1 cellular context compared by ENCODE assay signal in the genomic region with DNA sequence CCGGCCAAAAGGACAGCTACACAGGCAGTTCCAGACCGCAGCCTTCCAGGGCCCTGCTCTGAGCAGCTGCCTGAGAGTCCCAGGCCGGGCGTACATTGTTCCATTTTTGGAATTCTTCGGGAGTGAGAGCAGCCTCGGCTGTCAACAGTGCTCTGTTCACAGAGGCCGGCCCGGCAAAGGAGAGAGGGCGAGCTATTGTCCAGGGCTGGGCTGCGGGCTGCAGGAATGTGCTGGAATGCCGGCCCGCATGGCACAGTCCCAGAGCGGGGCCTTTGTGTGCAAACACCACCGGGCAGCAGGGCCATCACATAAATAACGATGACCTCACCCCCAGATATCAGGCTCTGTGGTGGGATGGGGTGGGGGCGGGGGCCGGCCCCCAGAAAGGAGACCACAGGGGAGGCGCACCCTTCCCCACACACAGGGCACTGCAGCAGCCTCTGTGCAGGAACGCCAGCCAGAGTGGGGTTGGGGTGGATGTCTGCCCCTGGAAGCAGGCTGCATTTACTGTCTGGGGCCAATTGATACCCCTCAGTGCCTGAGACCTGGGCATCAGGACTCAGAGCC.
TF ChIP-seq lines count a peak whose summit lies in the region.

No MANE protein-coding gene starts in this region.

TF ChIP-seq in H1, 55 proteins besides CTCF, POLR2A, EP300 and RAD21 (continued from another document):
- TF ChIP-seq SIX5 (IDR thresholded peaks at IDR 0.05; ENCODE audit: low read depth, low read length) (no peak), TEAD4 (IDR thresholded peaks at IDR 0.05; ENCODE audit: low read depth, low read length) (peak; percentile 76)
